12 cellular contexts compared by ENCODE assay signal in genomic region chr4:108043536-108043935, GRCh38. TPM values are rescaled to one million over a fixed set of nuclear protein-coding genes. Genes with fewer than 3 reads are reported as not detected.
DNase-seq lines count a peak whose midpoint lies in the region; ATAC-seq and TF ChIP-seq lines count a peak whose summit lies in the region.
"Had no signal": no experiment of that assay in that cellular context is flagged by ENCODE, and none has a peak within 500 bp of the region (broad histone marks: within the 10 kb centered on the region; RNA-seq: fewer than 3 reads in every experiment).

No MANE protein-coding gene starts in this region.

- peak; percentile 55 for ATAC-seq in activated CD8-positive, alpha-beta T cell treated with anti-CD3 and anti-CD28 coated beads, Interleukin-2, amount 10 ng/mL, durations not matched to agents 7 days and 5 days
- no peak for ATAC-seq in GM18498 (IDR thresholded peaks at IDR 0.05; ENCODE audit: unreplicated experiment)
- ATAC-seq: activated CD8-positive, alpha-beta memory T cell treated with anti-CD3 and anti-CD28 coated beads, Interleukin-2, amount 10 ng/mL, durations not matched to agents 7 days and 5 days had no signal

- no peaks in the 10 kb centered on the region for H3K27me3 Mint-ChIP-seq in activated CD8-positive, alpha-beta T cell treated with anti-CD3 and anti-CD28 coated beads, Interleukin-2, amount 10 ng/mL, durations not matched to agents 7 days and 5 days (ENCODE audit: low read depth)
- peaks cover 4% of the 10 kb centered on the region for H3K27me3 Mint-ChIP-seq in nephron progenitor cell (ENCODE audit: low read depth, poor library complexity)
- H3K27me3 Mint-ChIP-seq: activated CD8-positive, alpha-beta memory T cell treated with anti-CD3 and anti-CD28 coated beads, Interleukin-2, amount 10 ng/mL, durations not matched to agents 7 days and 5 days had no signal

- H3K27ac Mint-ChIP-seq in activated CD8-positive, alpha-beta T cell treated with anti-CD3 and anti-CD28 coated beads, Interleukin-2, amount 10 ng/mL, durations not matched to agents 7 days and 5 days: peak overlapping the region; percentile 54
- peak overlapping the region; percentile 90 for H3K27ac Mint-ChIP-seq in nephron progenitor cell
- H3K27ac Mint-ChIP-seq: activated CD8-positive, alpha-beta memory T cell treated with anti-CD3 and anti-CD28 coated beads, Interleukin-2, amount 10 ng/mL, durations not matched to agents 7 days and 5 days had no signal

- H3K4me1 Mint-ChIP-seq in activated CD8-positive, alpha-beta T cell treated with anti-CD3 and anti-CD28 coated beads, Interleukin-2, amount 10 ng/mL, durations not matched to agents 7 days and 5 days (ENCODE audit: low read depth): peaks cover 42% of the 10 kb centered on the region
- peaks cover 44% of the 10 kb centered on the region for H3K4me1 Mint-ChIP-seq in nephron progenitor cell
- H3K4me1 Mint-ChIP-seq: activated CD8-positive, alpha-beta memory T cell treated with anti-CD3 and anti-CD28 coated beads, Interleukin-2, amount 10 ng/mL, durations not matched to agents 7 days and 5 days had no signal

- H3K4me3 Mint-ChIP-seq in activated CD8-positive, alpha-beta T cell treated with anti-CD3 and anti-CD28 coated beads, Interleukin-2, amount 10 ng/mL, durations not matched to agents 7 days and 5 days: no peak overlapping the region
- no peak overlapping the region for H3K4me3 Mint-ChIP-seq in nephron progenitor cell
- H3K4me3 Mint-ChIP-seq: activated CD8-positive, alpha-beta memory T cell treated with anti-CD3 and anti-CD28 coated beads, Interleukin-2, amount 10 ng/mL, durations not matched to agents 7 days and 5 days had no signal

- H3K36me3 Mint-ChIP-seq in activated CD8-positive, alpha-beta T cell treated with anti-CD3 and anti-CD28 coated beads, Interleukin-2, amount 10 ng/mL, durations not matched to agents 7 days and 5 days (ENCODE audit: low read depth): peaks cover 42% of the 10 kb centered on the region
- H3K36me3 Mint-ChIP-seq in nephron progenitor cell (ENCODE audit: low read depth): peaks cover 21% of the 10 kb centered on the region

- POLR2A ChIA-PET in activated CD8-positive, alpha-beta T cell treated with anti-CD3 and anti-CD28 coated beads, Interleukin-2, amount 10 ng/mL, durations not matched to agents 7 days and 5 days (lab: Charles Lee): interaction anchor here (1.0 to 1.5 kb wide), 2 partner anchors 9 to 13 kb away, joined by 4 to 5 read pairs; no protein-coding TSS in a partner anchor

- DNase-seq in NCI-H748 (lab: John Stamatoyannopoulos, UW; ENCODE audit: unreplicated experiment): peak; percentile 21
- no peak for DNase-seq in NCI-H748 treated with DMSO at 0.1 percent for 48 hours (lab: John Stamatoyannopoulos, UW)
- DNase-seq in NCI-H187 (lab: John Stamatoyannopoulos, UW): peak; percentile 32 to 78
- no peak for DNase-seq in activated CD8-positive, alpha-beta T cell treated with anti-CD3 and anti-CD28 coated beads, Interleukin-2, amount 10 ng/mL, durations not matched to agents 7 days and 5 days
- DNase-seq in nephron progenitor cell: no peak
- no peak for DNase-seq in DMS114 treated with DMSO at 0.1 percent for 48 hours (lab: John Stamatoyannopoulos, UW; ENCODE audit: unreplicated experiment)
- DNase-seq in COR-L47 (lab: John Stamatoyannopoulos, UW): no peak
- DNase-seq: ACHN; activated CD8-positive, alpha-beta memory T cell treated with anti-CD3 and anti-CD28 coated beads, Interleukin-2, amount 10 ng/mL, durations not matched to agents 7 days and 5 days; OCI-M1; tibial artery had no signal

- no peak for TF ChIP-seq CTCF in nephron progenitor cell (IDR thresholded peaks at IDR 0.05)

- H3K9me3 Mint-ChIP-seq in activated CD8-positive, alpha-beta T cell treated with anti-CD3 and anti-CD28 coated beads, Interleukin-2, amount 10 ng/mL, durations not matched to agents 7 days and 5 days (ENCODE audit: insufficient read depth): no peaks in the 10 kb centered on the region
- peaks cover 13% of the 10 kb centered on the region for H3K9me3 Mint-ChIP-seq in nephron progenitor cell

- CTCF ChIA-PET in activated CD8-positive, alpha-beta T cell treated with anti-CD3 and anti-CD28 coated beads, Interleukin-2, amount 10 ng/mL, durations not matched to agents 7 days and 5 days (lab: Charles Lee): interaction anchor here (0.9 to 2.3 kb wide), 7 partner anchors 9 to 529 kb away, joined by 3 to 11 read pairs (median 5); partner anchors contain the start of gene LEF1

RNA-seq across cellular contexts. Expression of gene HADH, which starts 53.8 kb away (rescaled TPM):
- total RNA-seq in activated CD8-positive, alpha-beta T cell treated with anti-CD3 and anti-CD28 coated beads, Interleukin-2, amount 10 ng/mL, durations not matched to agents 7 days and 5 days: 10 to 100 TPM; 52.8 to 53.7 TPM

Comparison
In these comparisons a context has a peak if more than half of its experiments do, and no peak if none do; other contexts are left out.
1. DNase-seq: peak in NCI-H748 (single experiment) and NCI-H187 (2 of 2); none in NCI-H748 treated with DMSO at 0.1 percent for 48 hours (single experiment), activated CD8-positive, alpha-beta T cell treated with anti-CD3 and anti-CD28 coated beads, Interleukin-2, amount 10 ng/mL, durations not matched to agents 7 days and 5 days (single experiment), nephron progenitor cell (single experiment), DMS114 treated with DMSO at 0.1 percent for 48 hours (single experiment) and COR-L47 (single experiment).